ENCODE assay signal across 1 cellular context in the genomic region with DNA sequence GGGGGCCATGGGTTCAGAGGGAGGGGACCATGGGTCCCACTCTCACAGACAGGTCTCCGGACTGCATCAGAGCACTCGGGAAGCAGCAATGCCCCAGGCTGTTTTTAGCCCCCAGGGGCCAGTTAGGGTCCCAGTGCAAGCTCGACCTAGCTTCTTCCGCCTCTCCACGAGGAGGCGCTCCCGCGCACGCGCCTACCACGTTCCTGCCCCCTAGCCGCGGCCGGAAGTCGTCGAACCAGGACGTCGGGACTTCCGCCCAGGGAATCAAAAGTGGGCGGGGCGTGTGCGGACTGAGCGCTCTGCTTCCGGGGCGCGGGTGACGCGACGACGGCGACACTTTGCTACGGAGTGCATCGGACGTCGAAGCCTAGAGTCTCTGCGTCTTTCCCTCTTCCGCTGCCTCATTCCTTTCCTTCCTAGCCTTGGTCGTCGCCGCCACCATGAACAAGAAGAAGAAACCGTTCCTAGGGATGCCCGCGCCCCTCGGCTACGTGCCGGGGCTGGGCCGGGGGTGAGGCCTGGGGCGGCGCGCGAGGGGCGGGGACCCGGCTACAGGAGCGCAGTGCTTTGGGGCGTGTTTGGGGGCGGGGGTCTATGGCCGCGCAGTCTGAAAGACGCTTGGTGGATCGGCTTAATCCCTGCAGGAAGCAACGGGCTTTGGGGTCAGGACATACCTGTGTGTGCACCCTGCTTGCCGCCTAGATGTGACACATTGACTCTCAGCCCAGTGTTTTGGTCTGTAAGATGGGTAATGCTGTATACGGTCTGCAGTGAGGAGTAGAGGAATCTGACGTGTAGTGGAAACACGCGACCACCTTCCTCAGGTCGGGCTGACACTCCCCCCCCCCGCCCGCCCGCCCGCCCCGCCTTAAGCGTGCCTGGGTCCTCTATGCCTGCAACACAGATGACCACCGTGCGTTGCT.
TF ChIP-seq lines count a peak whose summit lies in the region.

A gene with protein sequence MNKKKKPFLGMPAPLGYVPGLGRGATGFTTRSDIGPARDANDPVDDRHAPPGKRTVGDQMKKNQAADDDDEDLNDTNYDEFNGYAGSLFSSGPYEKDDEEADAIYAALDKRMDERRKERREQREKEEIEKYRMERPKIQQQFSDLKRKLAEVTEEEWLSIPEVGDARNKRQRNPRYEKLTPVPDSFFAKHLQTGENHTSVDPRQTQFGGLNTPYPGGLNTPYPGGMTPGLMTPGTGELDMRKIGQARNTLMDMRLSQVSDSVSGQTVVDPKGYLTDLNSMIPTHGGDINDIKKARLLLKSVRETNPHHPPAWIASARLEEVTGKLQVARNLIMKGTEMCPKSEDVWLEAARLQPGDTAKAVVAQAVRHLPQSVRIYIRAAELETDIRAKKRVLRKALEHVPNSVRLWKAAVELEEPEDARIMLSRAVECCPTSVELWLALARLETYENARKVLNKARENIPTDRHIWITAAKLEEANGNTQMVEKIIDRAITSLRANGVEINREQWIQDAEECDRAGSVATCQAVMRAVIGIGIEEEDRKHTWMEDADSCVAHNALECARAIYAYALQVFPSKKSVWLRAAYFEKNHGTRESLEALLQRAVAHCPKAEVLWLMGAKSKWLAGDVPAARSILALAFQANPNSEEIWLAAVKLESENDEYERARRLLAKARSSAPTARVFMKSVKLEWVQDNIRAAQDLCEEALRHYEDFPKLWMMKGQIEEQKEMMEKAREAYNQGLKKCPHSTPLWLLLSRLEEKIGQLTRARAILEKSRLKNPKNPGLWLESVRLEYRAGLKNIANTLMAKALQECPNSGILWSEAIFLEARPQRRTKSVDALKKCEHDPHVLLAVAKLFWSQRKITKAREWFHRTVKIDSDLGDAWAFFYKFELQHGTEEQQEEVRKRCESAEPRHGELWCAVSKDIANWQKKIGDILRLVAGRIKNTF (plus strand): TSS at position 327 of the 923 bp plus-strand sequence. CDS start 114 bp downstream, at position 441.

TF ChIP-seq in K562, 482 proteins besides CTCF, POLR2A, EP300 and RAD21 (continued from another document and continues in another):
- TF ChIP-seq HEY1 (CRISPR knock-in tag; IDR thresholded peaks at IDR 0.05; ENCODE audit: borderline replicate concordance), result no peak
- TF ChIP-seq, protein P1, sequence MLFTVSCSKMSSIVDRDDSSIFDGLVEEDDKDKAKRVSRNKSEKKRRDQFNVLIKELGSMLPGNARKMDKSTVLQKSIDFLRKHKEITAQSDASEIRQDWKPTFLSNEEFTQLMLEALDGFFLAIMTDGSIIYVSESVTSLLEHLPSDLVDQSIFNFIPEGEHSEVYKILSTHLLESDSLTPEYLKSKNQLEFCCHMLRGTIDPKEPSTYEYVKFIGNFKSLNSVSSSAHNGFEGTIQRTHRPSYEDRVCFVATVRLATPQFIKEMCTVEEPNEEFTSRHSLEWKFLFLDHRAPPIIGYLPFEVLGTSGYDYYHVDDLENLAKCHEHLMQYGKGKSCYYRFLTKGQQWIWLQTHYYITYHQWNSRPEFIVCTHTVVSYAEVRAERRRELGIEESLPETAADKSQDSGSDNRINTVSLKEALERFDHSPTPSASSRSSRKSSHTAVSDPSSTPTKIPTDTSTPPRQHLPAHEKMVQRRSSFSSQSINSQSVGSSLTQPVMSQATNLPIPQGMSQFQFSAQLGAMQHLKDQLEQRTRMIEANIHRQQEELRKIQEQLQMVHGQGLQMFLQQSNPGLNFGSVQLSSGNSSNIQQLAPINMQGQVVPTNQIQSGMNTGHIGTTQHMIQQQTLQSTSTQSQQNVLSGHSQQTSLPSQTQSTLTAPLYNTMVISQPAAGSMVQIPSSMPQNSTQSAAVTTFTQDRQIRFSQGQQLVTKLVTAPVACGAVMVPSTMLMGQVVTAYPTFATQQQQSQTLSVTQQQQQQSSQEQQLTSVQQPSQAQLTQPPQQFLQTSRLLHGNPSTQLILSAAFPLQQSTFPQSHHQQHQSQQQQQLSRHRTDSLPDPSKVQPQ (CRISPR knock-in tag; IDR thresholded peaks at IDR 0.05; ENCODE audit: borderline replicate concordance), result no peak
- no peak for TF ChIP-seq JUN (IDR thresholded peaks at IDR 0.05; ENCODE audit: borderline replicate concordance, low read depth, low read length)
- TF ChIP-seq JUN (CRISPR knock-in tag; IDR thresholded peaks at IDR 0.05; ENCODE audit: borderline replicate concordance), result 0 out of 2 replicates have a peak, but pooled peaks have one; percentile 34
- TF ChIP-seq MYNN (IDR thresholded peaks at IDR 0.05), result no peak
- TF ChIP-seq MYNN (CRISPR knock-in tag; IDR thresholded peaks at IDR 0.05), result no peak
- TF ChIP-seq NFE2 (IDR thresholded peaks at IDR 0.05; ENCODE audit: low read depth), result no peak
- TF ChIP-seq ZNF696 (CRISPR knock-in tag; conservative IDR thresholded peaks at IDR 0.05), result no peak
- TF ChIP-seq FOXA3 (CRISPR knock-in tag; conservative IDR thresholded peaks at IDR 0.05 in 1 of 2, IDR thresholded peaks at IDR 0.05 in 1 of 2), result no peak
- TF ChIP-seq MAZ (CRISPR knock-in tag; conservative IDR thresholded peaks at IDR 0.05 in 1 of 2, IDR thresholded peaks at IDR 0.05 in 1 of 2), result peak; percentile 72 to 93
- TF ChIP-seq NFATC3 (IDR thresholded peaks at IDR 0.05), result no peak
- TF ChIP-seq, protein P2, sequence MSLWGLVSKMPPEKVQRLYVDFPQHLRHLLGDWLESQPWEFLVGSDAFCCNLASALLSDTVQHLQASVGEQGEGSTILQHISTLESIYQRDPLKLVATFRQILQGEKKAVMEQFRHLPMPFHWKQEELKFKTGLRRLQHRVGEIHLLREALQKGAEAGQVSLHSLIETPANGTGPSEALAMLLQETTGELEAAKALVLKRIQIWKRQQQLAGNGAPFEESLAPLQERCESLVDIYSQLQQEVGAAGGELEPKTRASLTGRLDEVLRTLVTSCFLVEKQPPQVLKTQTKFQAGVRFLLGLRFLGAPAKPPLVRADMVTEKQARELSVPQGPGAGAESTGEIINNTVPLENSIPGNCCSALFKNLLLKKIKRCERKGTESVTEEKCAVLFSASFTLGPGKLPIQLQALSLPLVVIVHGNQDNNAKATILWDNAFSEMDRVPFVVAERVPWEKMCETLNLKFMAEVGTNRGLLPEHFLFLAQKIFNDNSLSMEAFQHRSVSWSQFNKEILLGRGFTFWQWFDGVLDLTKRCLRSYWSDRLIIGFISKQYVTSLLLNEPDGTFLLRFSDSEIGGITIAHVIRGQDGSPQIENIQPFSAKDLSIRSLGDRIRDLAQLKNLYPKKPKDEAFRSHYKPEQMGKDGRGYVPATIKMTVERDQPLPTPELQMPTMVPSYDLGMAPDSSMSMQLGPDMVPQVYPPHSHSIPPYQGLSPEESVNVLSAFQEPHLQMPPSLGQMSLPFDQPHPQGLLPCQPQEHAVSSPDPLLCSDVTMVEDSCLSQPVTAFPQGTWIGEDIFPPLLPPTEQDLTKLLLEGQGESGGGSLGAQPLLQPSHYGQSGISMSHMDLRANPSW (CRISPR knock-in tag; IDR thresholded peaks at IDR 0.05), result no peak
- peak; percentile 43 to 60; a peak in 2 of 4 replicates for TF ChIP-seq SIX5 (IDR thresholded peaks at IDR 0.05; ENCODE audit: borderline replicate concordance in 1 of 2, insufficient read depth in 1 of 2, low read depth in 1 of 2, low read length in 2 of 2)
- no peak for TF ChIP-seq STAG1 (CRISPR knock-in tag; IDR thresholded peaks at IDR 0.05; ENCODE audit: borderline replicate concordance)
- no peak for TF ChIP-seq GTF2A2 (tag; IDR thresholded peaks at IDR 0.05)
- TF ChIP-seq, protein P3, sequence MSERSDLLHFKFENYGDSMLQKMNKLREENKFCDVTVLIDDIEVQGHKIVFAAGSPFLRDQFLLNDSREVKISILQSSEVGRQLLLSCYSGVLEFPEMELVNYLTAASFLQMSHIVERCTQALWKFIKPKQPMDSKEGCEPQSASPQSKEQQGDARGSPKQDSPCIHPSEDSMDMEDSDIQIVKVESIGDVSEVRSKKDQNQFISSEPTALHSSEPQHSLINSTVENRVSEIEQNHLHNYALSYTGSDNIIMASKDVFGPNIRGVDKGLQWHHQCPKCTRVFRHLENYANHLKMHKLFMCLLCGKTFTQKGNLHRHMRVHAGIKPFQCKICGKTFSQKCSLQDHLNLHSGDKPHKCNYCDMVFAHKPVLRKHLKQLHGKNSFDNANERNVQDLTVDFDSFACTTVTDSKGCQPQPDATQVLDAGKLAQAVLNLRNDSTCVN (CRISPR knock-in tag; IDR thresholded peaks at IDR 0.05), result no peak
- TF ChIP-seq TAF1 (IDR thresholded peaks at IDR 0.05; ENCODE audit: control insufficient read depth, extremely low read depth, insufficient read depth, low read length, severe bottlenecking), result peak; percentile 54
- TF ChIP-seq HSF4 (CRISPR knock-in tag; IDR thresholded peaks at IDR 0.05; ENCODE audit: borderline replicate concordance), result no peak
- peak; percentile 83; the same call in 1 of the 2 replicates for TF ChIP-seq XRCC5 (IDR thresholded peaks at IDR 0.05; ENCODE audit: low read depth, low read length)
- TF ChIP-seq, protein P4, sequence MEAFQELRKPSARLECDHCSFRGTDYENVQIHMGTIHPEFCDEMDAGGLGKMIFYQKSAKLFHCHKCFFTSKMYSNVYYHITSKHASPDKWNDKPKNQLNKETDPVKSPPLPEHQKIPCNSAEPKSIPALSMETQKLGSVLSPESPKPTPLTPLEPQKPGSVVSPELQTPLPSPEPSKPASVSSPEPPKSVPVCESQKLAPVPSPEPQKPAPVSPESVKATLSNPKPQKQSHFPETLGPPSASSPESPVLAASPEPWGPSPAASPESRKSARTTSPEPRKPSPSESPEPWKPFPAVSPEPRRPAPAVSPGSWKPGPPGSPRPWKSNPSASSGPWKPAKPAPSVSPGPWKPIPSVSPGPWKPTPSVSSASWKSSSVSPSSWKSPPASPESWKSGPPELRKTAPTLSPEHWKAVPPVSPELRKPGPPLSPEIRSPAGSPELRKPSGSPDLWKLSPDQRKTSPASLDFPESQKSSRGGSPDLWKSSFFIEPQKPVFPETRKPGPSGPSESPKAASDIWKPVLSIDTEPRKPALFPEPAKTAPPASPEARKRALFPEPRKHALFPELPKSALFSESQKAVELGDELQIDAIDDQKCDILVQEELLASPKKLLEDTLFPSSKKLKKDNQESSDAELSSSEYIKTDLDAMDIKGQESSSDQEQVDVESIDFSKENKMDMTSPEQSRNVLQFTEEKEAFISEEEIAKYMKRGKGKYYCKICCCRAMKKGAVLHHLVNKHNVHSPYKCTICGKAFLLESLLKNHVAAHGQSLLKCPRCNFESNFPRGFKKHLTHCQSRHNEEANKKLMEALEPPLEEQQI (IDR thresholded peaks at IDR 0.05), result no peak
- no peak for TF ChIP-seq CHCHD3 (CRISPR knock-in tag; IDR thresholded peaks at IDR 0.05)
- 0 out of 2 replicates have a peak, but pooled peaks have one; percentile 32 for TF ChIP-seq TAF7 (tag; IDR thresholded peaks at IDR 0.05)
- peak; percentile 44; the same call in 1 of the 2 replicates for TF ChIP-seq NFIC (IDR thresholded peaks at IDR 0.05)
- TF ChIP-seq ZNF507 (tag; conservative IDR thresholded peaks at IDR 0.05), result no peak
- no peak for TF ChIP-seq MCM2 (IDR thresholded peaks at IDR 0.05; ENCODE audit: low read depth)
- TF ChIP-seq JUND (IDR thresholded peaks at IDR 0.05; ENCODE audit: borderline replicate concordance, low read depth, low read length), result peak; percentile 80
- TF ChIP-seq JUND (tag; IDR thresholded peaks at IDR 0.05; ENCODE audit: borderline replicate concordance, low read depth, low read length), result no peak; the same call in 2 of the 3 replicates
- TF ChIP-seq ZBTB1 (CRISPR knock-in tag; IDR thresholded peaks at IDR 0.05; ENCODE audit: borderline replicate concordance, low read depth), result no peak
- TF ChIP-seq, protein P5, sequence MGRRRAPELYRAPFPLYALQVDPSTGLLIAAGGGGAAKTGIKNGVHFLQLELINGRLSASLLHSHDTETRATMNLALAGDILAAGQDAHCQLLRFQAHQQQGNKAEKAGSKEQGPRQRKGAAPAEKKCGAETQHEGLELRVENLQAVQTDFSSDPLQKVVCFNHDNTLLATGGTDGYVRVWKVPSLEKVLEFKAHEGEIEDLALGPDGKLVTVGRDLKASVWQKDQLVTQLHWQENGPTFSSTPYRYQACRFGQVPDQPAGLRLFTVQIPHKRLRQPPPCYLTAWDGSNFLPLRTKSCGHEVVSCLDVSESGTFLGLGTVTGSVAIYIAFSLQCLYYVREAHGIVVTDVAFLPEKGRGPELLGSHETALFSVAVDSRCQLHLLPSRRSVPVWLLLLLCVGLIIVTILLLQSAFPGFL (CRISPR knock-in tag; IDR thresholded peaks at IDR 0.05), result no peak
- TF ChIP-seq ASH1L (IDR thresholded peaks at IDR 0.05; ENCODE audit: borderline replicate concordance, low read depth, partially characterized antibody), result no peak
- TF ChIP-seq NR2F6 (CRISPR knock-in tag; IDR thresholded peaks at IDR 0.05), result no peak
- no peak for TF ChIP-seq POLR2AphosphoS2 (IDR thresholded peaks at IDR 0.05; ENCODE audit: low read length)
- TF ChIP-seq GTF2F1 (IDR thresholded peaks at IDR 0.05; ENCODE audit: low read depth, low read length), result no peak
- no peak for TF ChIP-seq ZNF212 (CRISPR knock-in tag; IDR thresholded peaks at IDR 0.05)
- no peak for TF ChIP-seq ZNF717 (CRISPR knock-in tag; IDR thresholded peaks at IDR 0.05)
- no peak for TF ChIP-seq SETDB1 (IDR thresholded peaks at IDR 0.05; ENCODE audit: low read length)
- TF ChIP-seq, protein P6, sequence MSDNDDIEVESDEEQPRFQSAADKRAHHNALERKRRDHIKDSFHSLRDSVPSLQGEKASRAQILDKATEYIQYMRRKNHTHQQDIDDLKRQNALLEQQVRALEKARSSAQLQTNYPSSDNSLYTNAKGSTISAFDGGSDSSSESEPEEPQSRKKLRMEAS (CRISPR knock-in tag; IDR thresholded peaks at IDR 0.05), result peak; percentile 98
- no peak for TF ChIP-seq ZNF184 (CRISPR knock-in tag; IDR thresholded peaks at IDR 0.05)
- TF ChIP-seq POLR2G (IDR thresholded peaks at IDR 0.05; ENCODE audit: low read depth, low read length), result peak; percentile 86
- TF ChIP-seq KHSRP (IDR thresholded peaks at IDR 0.05), result peak; percentile 78
- peak; percentile 19 to 28; a peak in 2 of 4 replicates for TF ChIP-seq TEAD1 (CRISPR knock-in tag; IDR thresholded peaks at IDR 0.05)
- TF ChIP-seq CC2D1A (IDR thresholded peaks at IDR 0.05), result no peak
- TF ChIP-seq RBM15 (IDR thresholded peaks at IDR 0.05; ENCODE audit: insufficient read depth, low read length), result no peak
- TF ChIP-seq FOXM1 (IDR thresholded peaks at IDR 0.05; ENCODE audit: low read depth), result no peak
- no peak for TF ChIP-seq FOXM1 (CRISPR knock-in tag; IDR thresholded peaks at IDR 0.05; ENCODE audit: low read depth)
- no peak for TF ChIP-seq HIVEP1 (CRISPR knock-in tag; IDR thresholded peaks at IDR 0.05)
- no peak for TF ChIP-seq SIRT6 (IDR thresholded peaks at IDR 0.05; ENCODE audit: low read depth, low read length)
- TF ChIP-seq ZNF780A (CRISPR knock-in tag; IDR thresholded peaks at IDR 0.05), result no peak
- TF ChIP-seq ARHGAP35 (IDR thresholded peaks at IDR 0.05; ENCODE audit: partially characterized antibody), result no peak
- TF ChIP-seq ZNF232 (CRISPR knock-in tag; IDR thresholded peaks at IDR 0.05), result no peak
- peak; percentile 67 for TF ChIP-seq SOX6 (IDR thresholded peaks at IDR 0.05)
